ENCODE assay signal across 11 cellular contexts in genomic region chr1:161069201-161069685, GRCh38. TPM values are rescaled to one million over a fixed set of nuclear protein-coding genes. Genes with fewer than 3 reads are reported as not detected.
DNase-seq lines count a peak whose midpoint lies in the region; ATAC-seq lines count a peak whose summit lies in the region.
"Had no signal": no experiment of that assay in that cellular context is flagged by ENCODE, and none has a peak within 500 bp of the region (broad histone marks: within the 10 kb centered on the region; RNA-seq: fewer than 3 reads in every experiment).

No MANE protein-coding gene starts in this region.

- no peak for ATAC-seq in effector memory CD8-positive, alpha-beta T cell (replicated peaks)
- no peak for ATAC-seq in stimulated activated naive CD8-positive, alpha-beta T cell treated with anti-CD3 and anti-CD28 coated beads, Interleukin-15, amount 100 ng/mL, for 72 hours
- no peak for ATAC-seq in HG02571 (IDR thresholded peaks at IDR 0.05; ENCODE audit: unreplicated experiment)

- H3K36me3 Mint-ChIP-seq in effector memory CD8-positive, alpha-beta T cell (ENCODE audit: insufficient read depth), result peaks cover 43% of the 10 kb centered on the region

- peak; percentile 65 for DNase-seq in NK-92 treated with Interleukin-12 subunit alpha and Interleukin-12 subunit beta, amount 100 ng/mL, for 24 hours (lab: John Stamatoyannopoulos, UW)
- DNase-seq in NK-92 (lab: John Stamatoyannopoulos, UW; ENCODE audit: unreplicated experiment) (no peak), NAMALWA (ENCODE audit: low spot score) (peak; percentile 47), NCI-H1694 treated with DMSO at 0.1 percent for 48 hours (lab: John Stamatoyannopoulos, UW) (no peak), SJCRH30 (no peak)
- DNase-seq in effector memory CD8-positive, alpha-beta T cell, result peak in 1 of 3 experiments; percentile 14
- no peak for DNase-seq in stimulated activated naive CD8-positive, alpha-beta T cell treated with anti-CD3 and anti-CD28 coated beads, Interleukin-15, amount 100 ng/mL, for 72 hours
- DNase-seq: 8988T had no signal

- H3K27me3 Mint-ChIP-seq in effector memory CD8-positive, alpha-beta T cell, result no peaks in the 10 kb centered on the region
- H3K27me3 Mint-ChIP-seq in stimulated activated naive CD8-positive, alpha-beta T cell treated with anti-CD3 and anti-CD28 coated beads, Interleukin-15, amount 100 ng/mL, for 72 hours, result no peaks in the 10 kb centered on the region

- peak overlapping the region; percentile 81 to 92 for H3K4me3 Mint-ChIP-seq in effector memory CD8-positive, alpha-beta T cell
- peak overlapping the region; percentile 83 to 94 for H3K4me3 Mint-ChIP-seq in stimulated activated naive CD8-positive, alpha-beta T cell treated with anti-CD3 and anti-CD28 coated beads, Interleukin-15, amount 100 ng/mL, for 72 hours

- no peaks in the 10 kb centered on the region for H3K27me3 ChIP-seq in SJCRH30

- peak overlapping the region; percentile 91 for H3K27ac Mint-ChIP-seq in effector memory CD8-positive, alpha-beta T cell
- H3K27ac Mint-ChIP-seq in stimulated activated naive CD8-positive, alpha-beta T cell treated with anti-CD3 and anti-CD28 coated beads, Interleukin-15, amount 100 ng/mL, for 72 hours, result peak overlapping the region; percentile 97 to 99

- no peak overlapping the region for H3K27ac ChIP-seq in SJCRH30
- H3K27ac ChIP-seq: SK-N-MC had no signal

- H3K36me3 ChIP-seq in SJCRH30, result no peaks in the 10 kb centered on the region

- H3K9me3 Mint-ChIP-seq in effector memory CD8-positive, alpha-beta T cell, result no peaks in the 10 kb centered on the region
- H3K9me3 Mint-ChIP-seq in stimulated activated naive CD8-positive, alpha-beta T cell treated with anti-CD3 and anti-CD28 coated beads, Interleukin-15, amount 100 ng/mL, for 72 hours, result no peaks in the 10 kb centered on the region

- H3K4me1 Mint-ChIP-seq in effector memory CD8-positive, alpha-beta T cell (ENCODE audit: low read depth in 2 of 2), result peaks cover 40 to 49% of the 10 kb centered on the region in 2 donors
- peaks cover 83% of the 10 kb centered on the region for H3K4me1 Mint-ChIP-seq in stimulated activated naive CD8-positive, alpha-beta T cell treated with anti-CD3 and anti-CD28 coated beads, Interleukin-15, amount 100 ng/mL, for 72 hours

- no peaks in the 10 kb centered on the region for H3K4me1 ChIP-seq in SJCRH30

- no peaks in the 10 kb centered on the region for H3K9me3 ChIP-seq in SJCRH30 (replicated peaks)

- no peak overlapping the region for H3K4me3 ChIP-seq in SJCRH30
- H3K4me3 ChIP-seq: SK-N-MC had no signal

RNA-seq across cellular contexts. Expression of gene ARHGAP30, which starts 0.4 kb away (rescaled TPM):
- 0.12 and 0.23 TPM in 2 replicates for total RNA-seq in SJCRH30 (2014; rRNA removed; shearing (Covaris generic))
- total RNA-seq: chondrocyte had no signal

RNA-seq across cellular contexts. Expression of gene NECTIN4, which starts 20.1 kb away (rescaled TPM):
- total RNA-seq in SJCRH30 (2014; rRNA removed; shearing (Covaris generic)), result 0.04 TPM in 1 of 2 replicates, not detected in the other

RNA-seq across cellular contexts. Expression of gene USF1, which starts 23.5 kb away (rescaled TPM):
- total RNA-seq in SJCRH30 (2014; rRNA removed; shearing (Covaris generic)), result 65.6 and 66.4 TPM in 2 replicates

RNA-seq across cellular contexts. Expression of gene KLHDC9, which starts 28.9 kb away (rescaled TPM):
- not detected in 2 replicates for total RNA-seq in SJCRH30 (2014; rRNA removed; shearing (Covaris generic))

RNA-seq across cellular contexts. Expression of gene TSTD1, which starts 30.5 kb away (rescaled TPM):
- total RNA-seq in SJCRH30 (2014; rRNA removed; shearing (Covaris generic)), result not detected in 2 replicates
- total RNA-seq: chondrocyte had no signal

Comparison
In these comparisons a context has a peak if more than half of its experiments do, and no peak if none do; other contexts are left out.
1. DNase-seq: peak in NK-92 treated with Interleukin-12 subunit alpha and Interleukin-12 subunit beta, amount 100 ng/mL, for 24 hours (single experiment) and NAMALWA (single experiment); none in NK-92 (single experiment), stimulated activated naive CD8-positive, alpha-beta T cell treated with anti-CD3 and anti-CD28 coated beads, Interleukin-15, amount 100 ng/mL, for 72 hours (0 of 2), NCI-H1694 treated with DMSO at 0.1 percent for 48 hours (single experiment) and SJCRH30 (0 of 2).